Comparison of ENCODE assay signal across 8 cellular contexts in genomic region chrX:138775501-138775900, GRCh38.
DNase-seq lines count a peak whose midpoint lies in the region; ATAC-seq, FAIRE-seq and TF ChIP-seq lines count a peak whose summit lies in the region.

No MANE protein-coding gene starts in this region.

- no peaks in the 10 kb centered on the region for H3K36me3 Mint-ChIP-seq in astrocyte (ENCODE audit: low read depth, unreplicated experiment)

- H3K27ac ChIP-seq in DND-41 (ENCODE audit: low read length) (no peak overlapping the region), astrocyte (ENCODE audit: low read depth, low read length) (no peak overlapping the region), right lobe of liver (no peak overlapping the region), aorta (ENCODE audit: low read depth in 1 of 2, low read length in 2 of 2) (no peak overlapping the region)

- WGBS in right lobe of liver (ENCODE audit: insufficient coverage, low coverage, low lambda C conversion rate, missing lambda C conversion rate) = 5% methylated on average over 5 of the region's 5 CpGs
- 3 to 8% methylated on average over 5 of the region's 5 CpGs for WGBS in aorta, 2 donors

- no peaks in the 10 kb centered on the region for H3K36me3 ChIP-seq in DND-41 (ENCODE audit: insufficient read depth, low read length)
- no peaks in the 10 kb centered on the region for H3K36me3 ChIP-seq in astrocyte (ENCODE audit: insufficient read depth, low read length)
- H3K36me3 ChIP-seq in right lobe of liver = no peaks in the 10 kb centered on the region
- no peaks in the 10 kb centered on the region for H3K36me3 ChIP-seq in aorta (ENCODE audit: control insufficient read depth in 1 of 2, insufficient read depth in 2 of 2, low read length in 1 of 2)

- TF ChIP-seq CTCF in DND-41 (IDR thresholded peaks at IDR 0.05; ENCODE audit: borderline replicate concordance, extremely low read depth, low read length, poor library complexity, severe bottlenecking) (peak; percentile 51), astrocyte (IDR thresholded peaks at IDR 0.05; ENCODE audit: insufficient read depth, low read depth, low read length) (peak; percentile 34), right lobe of liver (IDR thresholded peaks at IDR 0.05) (peak; percentile 38 to 53 (median 50))

- H4K20me1 ChIP-seq in DND-41 (ENCODE audit: insufficient read depth, low read length) (no peaks in the 10 kb centered on the region), astrocyte (ENCODE audit: insufficient read depth, low read length) (no peaks in the 10 kb centered on the region)

- DNase-seq in DND-41 = no peak
- peak; percentile 25 for DNase-seq in astrocyte (ENCODE audit: low read depth)
- DNase-seq in right lobe of liver = no peak
- no peak for DNase-seq in SHP77 treated with DMSO at 0.1 percent for 48 hours (lab: John Stamatoyannopoulos, UW)
- no peak for DNase-seq in NK-92 (lab: John Stamatoyannopoulos, UW; ENCODE audit: unreplicated experiment)
- DNase-seq in aorta = no peak
- no peak for DNase-seq in NCI-H345 (lab: John Stamatoyannopoulos, UW)

- FAIRE-seq in astrocyte (lab: Jason Lieb, UNC) = peak; percentile 97

- ATAC-seq in DND-41 (ENCODE audit: insufficient read depth, low read depth) = no peak
- peak; percentile 68 for ATAC-seq in HG02885 (IDR thresholded peaks at IDR 0.05; ENCODE audit: poor library complexity, unreplicated experiment)
- ATAC-seq in right lobe of liver = peak; percentile 45 to 63 (median 54)
- no peak for ATAC-seq in aorta (ENCODE audit: low FRiP score)

- intact Hi-C loops in right lobe of liver (cut with DNase I) = no loop called here
- intact Hi-C loops in aorta (cut with DNase I) = no loop called here

- H3K27me3 Mint-ChIP-seq in astrocyte (ENCODE audit: low read depth, unreplicated experiment) = no peaks in the 10 kb centered on the region

- no peak overlapping the region for H3K27ac Mint-ChIP-seq in astrocyte (ENCODE audit: unreplicated experiment)

- H3K9ac ChIP-seq in DND-41 (ENCODE audit: low read depth, low read length) (no peak overlapping the region), astrocyte (ENCODE audit: low read length) (no peak overlapping the region)

- H3K4me3 ChIP-seq in DND-41 (ENCODE audit: low read depth in 1 of 2, low read length in 2 of 2) (no peak overlapping the region), astrocyte (ENCODE audit: insufficient read depth, low read depth, low read length) (no peak overlapping the region), right lobe of liver (no peak overlapping the region), aorta (ENCODE audit: low read length in 2 of 2) (no peak overlapping the region)

- H3K27me3 ChIP-seq in DND-41 (ENCODE audit: insufficient read depth, low read length, poor library complexity) (no peaks in the 10 kb centered on the region), astrocyte (ENCODE audit: insufficient read depth, low read length) (no peaks in the 10 kb centered on the region), right lobe of liver (no peaks in the 10 kb centered on the region), aorta (ENCODE audit: control insufficient read depth in 1 of 2, insufficient read depth in 2 of 2, low read length in 1 of 2) (no peaks in the 10 kb centered on the region)

- no peak for TF ChIP-seq POLR2A in right lobe of liver (IDR thresholded peaks at IDR 0.05)

- H3K9me3 ChIP-seq in DND-41 (ENCODE audit: insufficient read depth, low read length, severe bottlenecking) = no peaks in the 10 kb centered on the region
- no peaks in the 10 kb centered on the region for H3K9me3 ChIP-seq in astrocyte (ENCODE audit: insufficient read depth, low read depth, low read length)
- no peaks in the 10 kb centered on the region for H3K9me3 ChIP-seq in right lobe of liver
- H3K9me3 ChIP-seq in aorta (ENCODE audit: control insufficient read depth, low read length) = no peaks in the 10 kb centered on the region

- H2AFZ ChIP-seq in DND-41 (ENCODE audit: low read depth, low read length) (no peak overlapping the region), astrocyte (ENCODE audit: low read depth, low read length) (no peak overlapping the region)

- no peak overlapping the region for H3K4me3 Mint-ChIP-seq in astrocyte (ENCODE audit: unreplicated experiment)

- H3K4me2 ChIP-seq in DND-41 (ENCODE audit: insufficient read depth, low read length) (no peak overlapping the region), astrocyte (ENCODE audit: low read length) (no peak overlapping the region)

- H3K9me3 Mint-ChIP-seq in astrocyte (ENCODE audit: unreplicated experiment) = no peaks in the 10 kb centered on the region

- H3K4me1 ChIP-seq in DND-41 (ENCODE audit: insufficient read depth, low read length) = no peaks in the 10 kb centered on the region
- H3K4me1 ChIP-seq in astrocyte (ENCODE audit: insufficient read depth, low read length) = peaks cover 2% of the 10 kb centered on the region
- H3K4me1 ChIP-seq in right lobe of liver = no peaks in the 10 kb centered on the region
- H3K4me1 ChIP-seq in aorta (ENCODE audit: control insufficient read depth in 1 of 2, insufficient read depth in 2 of 2, low read length in 2 of 2) = no peaks in the 10 kb centered on the region

- peaks cover 3% of the 10 kb centered on the region for H3K4me1 Mint-ChIP-seq in astrocyte (ENCODE audit: low read depth, unreplicated experiment)

- H3K79me2 ChIP-seq in DND-41 (ENCODE audit: insufficient read depth, low read length) = no peaks in the 10 kb centered on the region
- no peaks in the 10 kb centered on the region for H3K79me2 ChIP-seq in astrocyte (ENCODE audit: insufficient read depth, low read length)

Comparison
In these comparisons a context has a peak if more than half of its experiments do, and no peak if none do; other contexts are left out.
1. ATAC-seq: peak in HG02885 (single experiment) and right lobe of liver (4 of 4); none in DND-41 (single experiment) and aorta (single experiment).
2. Peak in every context shown above with its lines, with median percentiles within 50 percentile points of each other: CTCF ChIP-seq.